ENCODE assay signal across 9 cellular contexts in genomic region chr16:10616744-10617640, GRCh38. TPM values are rescaled to one million over a fixed set of nuclear protein-coding genes. Genes with fewer than 3 reads are reported as not detected.
DNase-seq lines count a peak whose midpoint lies in the region; ATAC-seq and TF ChIP-seq lines count a peak whose summit lies in the region.
"Had no signal": no experiment of that assay in that cellular context is flagged by ENCODE, and none has a peak within 500 bp of the region (broad histone marks: within the 10 kb centered on the region; RNA-seq: fewer than 3 reads in every experiment).

No MANE protein-coding gene starts in this region.

- no peak overlapping the region for H3K4me3 ChIP-seq in hepatocyte

- H3K9me3 ChIP-seq in hepatocyte (ENCODE audit: low read depth), result no peaks in the 10 kb centered on the region

- peaks cover 16% of the 10 kb centered on the region for H3K27me3 Mint-ChIP-seq in HFFc6 (ENCODE audit: insufficient read depth)
- peaks cover 27% of the 10 kb centered on the region for H3K27me3 Mint-ChIP-seq in activated naive CD4-positive, alpha-beta T cell treated with anti-CD3 and anti-CD28 coated beads, Interleukin-2, amount 10 ng/mL, durations not matched to agents 7 days and 5 days

- H3K4me2 ChIP-seq in hepatocyte, result peak overlapping the region; percentile 39

- TF ChIP-seq CTCF in HFFc6 (IDR thresholded peaks at IDR 0.05) (no peak), hepatocyte (IDR thresholded peaks at IDR 0.05; ENCODE audit: poor library complexity) (no peak)

- ATAC-seq in stimulated activated naive CD8-positive, alpha-beta T cell treated with anti-CD3 and anti-CD28 coated beads, Interleukin-15, Interleukin-2, amounts not matched to agents 100 U/mL and 50 U/mL, for 24 hours, result no peak
- no peak for ATAC-seq in GM21360 (IDR thresholded peaks at IDR 0.05; ENCODE audit: unreplicated experiment)

- no peaks in the 10 kb centered on the region for H4K20me1 ChIP-seq in hepatocyte (ENCODE audit: insufficient read depth, poor library complexity, severe bottlenecking)

- no peaks in the 10 kb centered on the region for H3K36me3 Mint-ChIP-seq in HFFc6 (ENCODE audit: low read depth)
- H3K36me3 Mint-ChIP-seq in activated naive CD4-positive, alpha-beta T cell treated with anti-CD3 and anti-CD28 coated beads, Interleukin-2, amount 10 ng/mL, durations not matched to agents 7 days and 5 days, result no peaks in the 10 kb centered on the region

- H3K4me1 Mint-ChIP-seq in HFFc6 (ENCODE audit: low read depth), result peaks cover 6% of the 10 kb centered on the region
- no peaks in the 10 kb centered on the region for H3K4me1 Mint-ChIP-seq in activated naive CD4-positive, alpha-beta T cell treated with anti-CD3 and anti-CD28 coated beads, Interleukin-2, amount 10 ng/mL, durations not matched to agents 7 days and 5 days

- no peaks in the 10 kb centered on the region for H3K9me3 Mint-ChIP-seq in HFFc6
- no peaks in the 10 kb centered on the region for H3K9me3 Mint-ChIP-seq in activated naive CD4-positive, alpha-beta T cell treated with anti-CD3 and anti-CD28 coated beads, Interleukin-2, amount 10 ng/mL, durations not matched to agents 7 days and 5 days

- CTCF ChIA-PET in activated naive CD4-positive, alpha-beta T cell treated with anti-CD3 and anti-CD28 coated beads, Interleukin-2, amount 10 ng/mL, durations not matched to agents 7 days and 5 days (lab: Charles Lee), result no interaction called here

- peaks cover 16% of the 10 kb centered on the region for H3K4me1 ChIP-seq in hepatocyte (ENCODE audit: insufficient read depth)

- no peaks in the 10 kb centered on the region for H3K27me3 ChIP-seq in hepatocyte

- no peaks in the 10 kb centered on the region for H3K79me2 ChIP-seq in hepatocyte

- 43% methylated on average over 15 of the region's 15 CpGs for WGBS in hepatocyte (ENCODE audit: low lambda C conversion rate, missing lambda C conversion rate)

- H3K36me3 ChIP-seq in hepatocyte (replicated peaks; ENCODE audit: insufficient read depth, low read depth), result no peaks in the 10 kb centered on the region

- DNase-seq in HFFc6, result peak; percentile 35
- peak; percentile 70 for DNase-seq in SW480 (ENCODE audit: low spot score)
- peak; percentile 67 for DNase-seq in hepatocyte (ENCODE audit: low spot score)
- peak in 29 of 49 donors; percentile 6 to 56 (median 20) for DNase-seq in substantia nigra (lab: John Stamatoyannopoulos, UW)
- DNase-seq in NCI-H187 (lab: John Stamatoyannopoulos, UW), result no peak
- no peak for DNase-seq in stimulated activated naive CD8-positive, alpha-beta T cell treated with anti-CD3 and anti-CD28 coated beads, Interleukin-15, Interleukin-2, amounts not matched to agents 100 U/mL and 50 U/mL, for 24 hours
- DNase-seq in activated naive CD4-positive, alpha-beta T cell treated with anti-CD3 and anti-CD28 coated beads, Interleukin-2, amount 10 ng/mL, durations not matched to agents 7 days and 5 days, result no peak
- DNase-seq: stimulated activated CD8-positive, alpha-beta memory T cell treated with anti-CD3 and anti-CD28 coated beads, Interleukin-4, amount 100 ng/mL, for 48 hours had no signal

- no peak overlapping the region for H3K4me3 Mint-ChIP-seq in HFFc6
- H3K4me3 Mint-ChIP-seq in activated naive CD4-positive, alpha-beta T cell treated with anti-CD3 and anti-CD28 coated beads, Interleukin-2, amount 10 ng/mL, durations not matched to agents 7 days and 5 days, result no peak overlapping the region

- no peaks in the 10 kb centered on the region for H3K9me2 ChIP-seq in hepatocyte (replicated peaks; ENCODE audit: insufficient read depth)

- peak overlapping the region; percentile 52 for H2AFZ ChIP-seq in hepatocyte

- no peak overlapping the region for H3K27ac ChIP-seq in hepatocyte
- no peak overlapping the region for H3K27ac ChIP-seq in substantia nigra (ENCODE audit: low read depth, low read length, poor library complexity, severe bottlenecking)

- no peak overlapping the region for H3K27ac Mint-ChIP-seq in HFFc6
- H3K27ac Mint-ChIP-seq in activated naive CD4-positive, alpha-beta T cell treated with anti-CD3 and anti-CD28 coated beads, Interleukin-2, amount 10 ng/mL, durations not matched to agents 7 days and 5 days, result no peak overlapping the region

RNA-seq across cellular contexts. Expression of gene EMP2, which starts 36.6 kb away (rescaled TPM):
- 10 to 100 TPM; 14.3 to 35.7 (median 29.7) TPM for total RNA-seq in HFFc6 (2021; fragmentation: NEBNext Ultra II Directional; extraction: Animal tissue kit (Norgen Biotek cat#: 25700))
- total RNA-seq in hepatocyte, result 23.4 and 29.1 TPM in 2 replicates
- polyA plus RNA-seq in hepatocyte, result 93.4 and 147 TPM in 2 replicates

Comparison
In these comparisons a context has a peak if more than half of its experiments do, and no peak if none do; other contexts are left out.
1. DNase-seq: peak in HFFc6 (single experiment), SW480 (single experiment), hepatocyte (single experiment) and substantia nigra (29 of 49); none in NCI-H187 (0 of 2), stimulated activated naive CD8-positive, alpha-beta T cell treated with anti-CD3 and anti-CD28 coated beads, Interleukin-15, Interleukin-2, amounts not matched to agents 100 U/mL and 50 U/mL, for 24 hours (single experiment) and activated naive CD4-positive, alpha-beta T cell treated with anti-CD3 and anti-CD28 coated beads, Interleukin-2, amount 10 ng/mL, durations not matched to agents 7 days and 5 days (single experiment).